ENCODE assay signal across 23 cellular contexts in the genomic region with DNA sequence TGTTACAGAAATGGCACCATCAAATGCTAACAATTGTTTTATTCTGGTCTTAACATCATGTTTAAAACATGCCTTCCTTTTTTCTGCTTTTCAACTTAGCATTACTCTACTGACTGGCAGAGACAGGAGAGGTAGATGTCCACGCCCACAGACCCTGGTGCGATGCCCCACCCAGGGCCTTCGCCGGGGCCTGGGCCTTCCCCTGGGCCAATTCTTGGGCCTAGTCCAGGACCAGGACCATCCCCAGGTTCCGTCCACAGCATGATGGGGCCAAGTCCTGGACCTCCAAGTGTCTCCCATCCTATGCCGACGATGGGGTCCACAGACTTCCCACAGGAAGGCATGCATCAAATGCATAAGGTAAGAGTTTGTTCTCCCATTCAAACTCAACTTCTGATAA.
"Had no signal": no experiment of that assay in that cellular context is flagged by ENCODE, and none has a peak within 500 bp of the region (broad histone marks: within the 10 kb centered on the region; RNA-seq: fewer than 3 reads in every experiment).

No MANE protein-coding gene starts in this region.

- H3K27me3 Mint-ChIP-seq: activated B cell treated with CpG ODN at 0.5 μM for 24 hours had no signal

- H3K27ac Mint-ChIP-seq: mesothelial cell of epicardium; T-helper 2 cell treated with Interferon-gamma antibody and Interleukin-4, amounts not matched to agents 5 μg/mL and 100 μg/mL, for 36 hours had no signal

- ATAC-seq: heart right ventricle; left lung; pancreas; psoas muscle; SK-N-SH treated with all-trans-retinoic acid at 6 μM for 48 hours; stimulated activated naive CD8-positive, alpha-beta T cell treated with anti-CD3 and anti-CD28 coated beads, Interleukin-15, Interleukin-2, amounts not matched to agents 100 U/mL and 50 U/mL, for 24 hours had no signal

- H3K27me3 ChIP-seq: heart right ventricle, left lung, neutrophil, pancreas, right atrium auricular region, spleen, thyroid gland had no signal

- H3K9me3 Mint-ChIP-seq: activated B cell treated with CpG ODN at 0.5 μM for 24 hours; activated naive CD4-positive, alpha-beta T cell treated with anti-CD3 and anti-CD28 coated beads, Interleukin-2, amount 50 U/mL, for 72 hours; mesothelial cell of epicardium; nephron; T-helper 2 cell treated with Interferon-gamma antibody and Interleukin-4, amounts not matched to agents 5 μg/mL and 100 μg/mL, for 36 hours had no signal

- H3K9me3 ChIP-seq: heart right ventricle, left lung, neutrophil, pancreas, psoas muscle, right atrium auricular region, spleen, thyroid gland had no signal

- H3K27ac ChIP-seq: coronary artery, left lung, neutrophil, pancreas, psoas muscle, right atrium auricular region, spleen had no signal

- DNase-seq: activated B cell treated with CpG ODN at 0.5 μM for 24 hours; activated CD4-positive, alpha-beta T cell treated with anti-CD3 and anti-CD28 coated beads for 4 hours; activated CD4-positive, alpha-beta T cell treated with anti-CD3 and anti-CD28 coated beads, Interleukin-2, amount 50 U/mL, for 48 hours; activated gamma-delta T cell; cerebellar nuclear complex; foreskin fibroblast; heart right ventricle; pancreas; psoas muscle; spleen; stimulated activated CD4-positive, alpha-beta T cell treated with anti-CD3 and anti-CD28 coated beads, Interleukin-4, amount 100 ng/mL, for 1 hour; stimulated activated naive CD8-positive, alpha-beta T cell treated with anti-CD3 and anti-CD28 coated beads, Interleukin-15, Interleukin-2, amounts not matched to agents 100 U/mL and 50 U/mL, for 24 hours; thyroid gland had no signal

- H3K4me3 Mint-ChIP-seq: activated B cell treated with CpG ODN at 0.5 μM for 24 hours; mesothelial cell of epicardium; T-helper 2 cell treated with Interferon-gamma antibody and Interleukin-4, amounts not matched to agents 5 μg/mL and 100 μg/mL, for 36 hours had no signal

- H3K4me3 ChIP-seq: coronary artery, heart right ventricle, left lung, lung, pancreas, psoas muscle, right atrium auricular region, spleen, thyroid gland had no signal
